In the genomic region with DNA sequence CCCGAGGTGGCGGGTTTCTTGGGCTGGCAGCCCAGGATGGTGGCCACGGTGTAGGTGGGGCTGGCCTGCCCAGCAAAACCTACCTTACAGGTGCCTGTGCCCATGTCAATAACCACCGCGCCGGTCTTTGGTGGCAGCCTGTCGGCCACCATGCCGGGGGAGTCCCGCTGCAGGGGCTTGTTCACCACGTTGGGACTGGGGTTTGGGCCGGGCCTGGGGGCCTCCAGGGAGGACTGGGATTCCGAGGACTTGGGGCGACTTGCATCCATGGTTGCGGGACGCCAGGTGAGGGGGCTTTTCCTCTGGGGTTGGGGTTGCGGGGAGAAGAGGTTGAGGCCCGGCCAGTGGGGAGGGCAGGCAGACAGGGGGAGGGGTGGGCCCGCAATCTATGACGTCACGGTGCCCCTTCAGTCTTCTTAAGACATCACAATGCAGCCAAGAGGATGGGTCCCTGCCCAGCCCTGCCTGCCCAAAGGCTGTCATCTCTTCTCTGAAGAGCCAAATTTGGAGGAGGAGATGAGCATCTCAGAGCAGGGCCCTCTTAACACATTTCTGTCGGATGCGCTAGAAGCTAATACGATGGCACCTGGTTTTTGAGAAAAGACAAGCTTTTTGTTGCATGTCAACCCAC, we compare ENCODE assay signal across 35 cellular contexts. TPM values are rescaled to one million over a fixed set of nuclear protein-coding genes. Genes with fewer than 3 reads are reported as not detected.
"Had no signal": no experiment of that assay in that cellular context is flagged by ENCODE, and none has a peak within 500 bp of the region (broad histone marks: within the 10 kb centered on the region; RNA-seq: fewer than 3 reads in every experiment).

A gene with protein sequence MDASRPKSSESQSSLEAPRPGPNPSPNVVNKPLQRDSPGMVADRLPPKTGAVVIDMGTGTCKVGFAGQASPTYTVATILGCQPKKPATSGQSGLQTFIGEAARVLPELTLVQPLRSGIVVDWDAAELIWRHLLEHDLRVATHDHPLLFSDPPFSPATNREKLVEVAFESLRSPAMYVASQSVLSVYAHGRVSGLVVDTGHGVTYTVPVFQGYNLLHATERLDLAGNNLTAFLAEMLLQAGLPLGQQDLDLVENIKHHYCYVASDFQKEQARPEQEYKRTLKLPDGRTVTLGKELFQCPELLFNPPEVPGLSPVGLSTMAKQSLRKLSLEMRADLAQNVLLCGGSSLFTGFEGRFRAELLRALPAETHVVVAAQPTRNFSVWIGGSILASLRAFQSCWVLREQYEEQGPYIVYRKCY (minus strand): TSS at position 363 of the 631 bp plus-strand sequence. CDS start 94 bp downstream, at position 269.

- H3K4me2 ChIP-seq: hepatocyte, smooth muscle cell had no signal

- H3K9me3 ChIP-seq: gastroesophageal sphincter, psoas muscle, thyroid gland, upper lobe of right lung had no signal

- H3K27me3 Mint-ChIP-seq: activated T-cell treated with anti-CD3 and anti-CD28 coated beads, Interleukin-2, amount 50 U/mL, for 24 hours had no signal

- H3K4me1 Mint-ChIP-seq: mesothelial cell of epicardium, nephron progenitor cell had no signal

- ATAC-seq: activated CD4-positive, CD25-positive, alpha-beta regulatory T cell treated with anti-CD3 and anti-CD28 coated beads, Interleukin-2, amount 50 U/mL, for 24 hours; effector memory CD8-positive, alpha-beta T cell; gastroesophageal sphincter; psoas muscle; stimulated activated memory B cell treated with anti-CD40 and anti-IgM and Interleukin-4, amounts not matched to agents 10 μg/mL and 1 μg/mL and 100 μg/mL, for 72 hours; stimulated activated naive CD8-positive, alpha-beta T cell treated with anti-CD3 and anti-CD28 coated beads, Interleukin-15, amount 100 ng/mL, for 72 hours; upper lobe of right lung had no signal

- DNase-seq: activated CD4-positive, alpha-beta T cell treated with anti-CD3 and anti-CD28 coated beads, Interleukin-2, amount 10 ng/mL, durations not matched to agents 7 days and 5 days; activated gamma-delta T cell treated with Interleukin-2 at 50 U/mL for 16 hours; activated naive CD4-positive, alpha-beta T cell treated with anti-CD3 and anti-CD28 coated beads, Interleukin-2, amount 50 U/mL, for 16 hours; activated T-cell treated with anti-CD3 and anti-CD28 coated beads, Interleukin-2, amount 50 U/mL, for 24 hours; amniotic stem cell; caudate nucleus; cortex of kidney; effector memory CD8-positive, alpha-beta T cell; erythroblast; naive B cell; psoas muscle; stimulated activated CD4-positive, alpha-beta T cell treated with anti-CD3 and anti-CD28 coated beads, Interleukin-1b, Interleukin-23, amount 100 ng/mL, for 48 hours; stimulated activated CD4-positive, alpha-beta T cell treated with anti-CD3 and anti-CD28 coated beads, Interleukin-4, amount 100 ng/mL, for 4 hours; stimulated activated naive CD8-positive, alpha-beta T cell treated with anti-CD3 and anti-CD28 coated beads, Interleukin-15, amount 100 ng/mL, for 72 hours; substantia nigra; T-helper 9 cell; thyroid gland; upper lobe of right lung had no signal

- H3K27ac ChIP-seq: gastroesophageal sphincter, hepatocyte, parathyroid adenoma, psoas muscle, thyroid gland, upper lobe of right lung, VCaP had no signal

- H3K4me1 ChIP-seq: gastroesophageal sphincter, parathyroid adenoma, psoas muscle, thyroid gland, upper lobe of right lung had no signal

- H3K27ac Mint-ChIP-seq: activated CD4-positive, alpha-beta memory T cell treated with anti-CD3 and anti-CD28 coated beads, Interleukin-2, amount 10 ng/mL, durations not matched to agents 7 days and 5 days; activated T-cell treated with anti-CD3 and anti-CD28 coated beads, Interleukin-2, amount 50 U/mL, for 24 hours; mesothelial cell of epicardium; naive B cell; nephron progenitor cell; stimulated activated memory B cell treated with anti-CD40 and anti-IgM and Interleukin-4, amounts not matched to agents 10 μg/mL and 1 μg/mL and 100 μg/mL, for 72 hours; stimulated activated naive CD8-positive, alpha-beta T cell treated with anti-CD3 and anti-CD28 coated beads, Interleukin-15, amount 100 ng/mL, for 72 hours had no signal

- H2AFZ ChIP-seq: hepatocyte, parathyroid adenoma had no signal

- H3K27me3 ChIP-seq: hepatocyte, thyroid gland had no signal

- H3K79me2 ChIP-seq: hepatocyte, parathyroid adenoma had no signal

- H3K9ac ChIP-seq: parathyroid adenoma had no signal

- H3K36me3 Mint-ChIP-seq: mesothelial cell of epicardium; naive B cell; stimulated activated memory B cell treated with anti-CD40 and anti-IgM and Interleukin-4, amounts not matched to agents 10 μg/mL and 1 μg/mL and 100 μg/mL, for 72 hours had no signal

- H3K4me3 ChIP-seq: gastroesophageal sphincter, hepatocyte, psoas muscle, smooth muscle cell, thyroid gland, upper lobe of right lung had no signal

- FAIRE-seq: astrocyte, TTC549 had no signal

- H3K9me3 Mint-ChIP-seq: activated CD4-positive, alpha-beta memory T cell treated with anti-CD3 and anti-CD28 coated beads, Interleukin-2, amount 10 ng/mL, durations not matched to agents 7 days and 5 days; activated CD4-positive, alpha-beta T cell treated with anti-CD3 and anti-CD28 coated beads, Interleukin-2, amount 10 ng/mL, durations not matched to agents 7 days and 5 days; activated T-cell treated with anti-CD3 and anti-CD28 coated beads, Interleukin-2, amount 50 U/mL, for 24 hours; effector memory CD8-positive, alpha-beta T cell; stimulated activated memory B cell treated with anti-CD40 and anti-IgM and Interleukin-4, amounts not matched to agents 10 μg/mL and 1 μg/mL and 100 μg/mL, for 72 hours; stimulated activated naive CD8-positive, alpha-beta T cell treated with anti-CD3 and anti-CD28 coated beads, Interleukin-15, amount 100 ng/mL, for 72 hours had no signal

- H3K4me3 Mint-ChIP-seq: activated CD4-positive, alpha-beta memory T cell treated with anti-CD3 and anti-CD28 coated beads, Interleukin-2, amount 10 ng/mL, durations not matched to agents 7 days and 5 days; activated CD4-positive, alpha-beta T cell treated with anti-CD3 and anti-CD28 coated beads, Interleukin-2, amount 10 ng/mL, durations not matched to agents 7 days and 5 days; activated T-cell treated with anti-CD3 and anti-CD28 coated beads, Interleukin-2, amount 50 U/mL, for 24 hours; effector memory CD8-positive, alpha-beta T cell; mesothelial cell of epicardium; naive B cell; nephron progenitor cell; stimulated activated memory B cell treated with anti-CD40 and anti-IgM and Interleukin-4, amounts not matched to agents 10 μg/mL and 1 μg/mL and 100 μg/mL, for 72 hours; stimulated activated naive CD8-positive, alpha-beta T cell treated with anti-CD3 and anti-CD28 coated beads, Interleukin-15, amount 100 ng/mL, for 72 hours had no signal

- H3K36me3 ChIP-seq: gastroesophageal sphincter, thyroid gland, upper lobe of right lung had no signal

RNA-seq across cellular contexts. Expression of the gene that starts here (rescaled TPM):
- total RNA-seq: activated CD4-positive, alpha-beta memory T cell treated with anti-CD3 and anti-CD28 coated beads, Interleukin-2, amount 10 ng/mL, durations not matched to agents 7 days and 5 days; activated CD4-positive, alpha-beta T cell treated with anti-CD3 and anti-CD28 coated beads, Interleukin-2, amount 10 ng/mL, durations not matched to agents 7 days and 5 days; astrocyte; chondrocyte; fibroblast of lung; fibroblast of villous mesenchyme; gastroesophageal sphincter; hepatocyte; kidney epithelial cell; lower leg skin; mesothelial cell of epicardium; psoas muscle; smooth muscle cell; upper lobe of right lung had no signal
- polyA plus RNA-seq: fibroblast of lung, hepatocyte, psoas muscle, smooth muscle cell had no signal
